In the genomic region with DNA sequence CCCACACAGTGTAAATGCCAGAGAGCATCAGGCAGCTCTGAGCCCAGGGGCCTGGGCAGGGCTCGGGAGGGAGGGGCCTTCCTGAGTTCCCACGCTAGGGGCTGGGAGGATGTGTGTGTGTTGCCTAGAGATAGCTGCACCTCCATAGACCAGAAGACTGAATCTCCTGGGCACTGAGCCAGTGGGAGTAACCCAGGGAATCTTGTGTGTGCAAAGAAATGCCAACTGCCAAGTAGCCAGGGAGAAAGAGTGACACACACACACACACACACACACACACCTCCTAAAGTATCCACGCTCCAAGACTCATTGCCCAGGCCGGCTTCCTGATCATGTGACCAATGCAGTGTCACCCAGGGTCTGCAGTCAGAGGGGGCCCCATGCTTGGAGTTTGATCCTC, we compare ENCODE assay signal across 14 cellular contexts.
DNase-seq lines count a peak whose midpoint lies in the region; TF ChIP-seq lines count a peak whose summit lies in the region.
"Had no signal": no experiment of that assay in that cellular context is flagged by ENCODE, and none has a peak within 500 bp of the region (broad histone marks: within the 10 kb centered on the region; RNA-seq: fewer than 3 reads in every experiment).

No MANE protein-coding gene starts in this region.

- no peaks in the 10 kb centered on the region for H3K9me3 ChIP-seq in sigmoid colon
- H3K9me3 ChIP-seq: ovary had no signal

- no peak overlapping the region for H3K27ac ChIP-seq in sigmoid colon
- H3K27ac ChIP-seq: ovary had no signal

- TF ChIP-seq EP300 in sigmoid colon (IDR thresholded peaks at IDR 0.05) = no peak

- H3K4me3 ChIP-seq in sigmoid colon = no peak overlapping the region
- H3K4me3 ChIP-seq: ovary had no signal

- H3K4me1 Mint-ChIP-seq in chondrocyte (ENCODE audit: low read depth) = peaks cover 8% of the 10 kb centered on the region
- H3K4me1 Mint-ChIP-seq: stimulated activated naive CD8-positive, alpha-beta T cell treated with anti-CD3 and anti-CD28 coated beads, Interleukin-15, amount 100 ng/mL, for 72 hours had no signal

- H3K4me3 Mint-ChIP-seq in chondrocyte (ENCODE audit: unreplicated experiment) = no peak overlapping the region
- H3K4me3 Mint-ChIP-seq: stimulated activated naive CD8-positive, alpha-beta T cell treated with anti-CD3 and anti-CD28 coated beads, Interleukin-15, amount 100 ng/mL, for 72 hours had no signal

- no peak overlapping the region for H3K27ac Mint-ChIP-seq in chondrocyte (ENCODE audit: unreplicated experiment)

- no peaks in the 10 kb centered on the region for H3K36me3 Mint-ChIP-seq in chondrocyte (ENCODE audit: low read depth)

- intact Hi-C loops in sigmoid colon (cut with DNase I) = no loop called here

- DNase-seq in NCI-H2196 (lab: John Stamatoyannopoulos, UW; ENCODE audit: unreplicated experiment) = peak; percentile 47
- DNase-seq in NCI-H2196 treated with DMSO at 0.1 percent for 48 hours (lab: John Stamatoyannopoulos, UW; ENCODE audit: unreplicated experiment) = no peak
- DNase-seq in NCI-H2227 treated with DMSO at 0.1 percent for 48 hours (lab: John Stamatoyannopoulos, UW) = peak; percentile 83
- peak; percentile 54 for DNase-seq in chondrocyte (ENCODE audit: low spot score)
- peak; percentile 19 for DNase-seq in renal cortical epithelial cell (ENCODE audit: low read depth)
- DNase-seq in sigmoid colon = no peak
- DNase-seq in NCI-H1436 treated with DMSO at 0.1 percent for 48 hours (lab: John Stamatoyannopoulos, UW) = no peak
- DNase-seq in NCI-H774 (lab: John Stamatoyannopoulos, UW) = no peak
- DNase-seq: activated effector memory CD4-positive, alpha-beta T cell treated with Interleukin-2 at 50 U/mL for 16 hours; cortex of kidney; left ventricle myocardium superior; NCI-H1092 treated with DMSO at 0.1 percent for 48 hours; ovary; stimulated activated naive CD8-positive, alpha-beta T cell treated with anti-CD3 and anti-CD28 coated beads, Interleukin-15, amount 100 ng/mL, for 72 hours had no signal

- no peaks in the 10 kb centered on the region for H3K9me3 Mint-ChIP-seq in chondrocyte (ENCODE audit: low read depth)
- H3K9me3 Mint-ChIP-seq: stimulated activated naive CD8-positive, alpha-beta T cell treated with anti-CD3 and anti-CD28 coated beads, Interleukin-15, amount 100 ng/mL, for 72 hours had no signal

- WGBS in sigmoid colon, 2 donors = 9 to 28% methylated on average over 4 of the region's 4 CpGs

- peaks cover 0 to 1% (median 0%) of the 10 kb centered on the region in 4 donors for H3K4me1 ChIP-seq in sigmoid colon

- H3K27me3 Mint-ChIP-seq in chondrocyte (ENCODE audit: low read depth) = peaks cover 21% of the 10 kb centered on the region

- no peaks in the 10 kb centered on the region for H3K36me3 ChIP-seq in sigmoid colon
- H3K36me3 ChIP-seq: ovary had no signal

- TF ChIP-seq POLR2A in sigmoid colon (IDR thresholded peaks at IDR 0.05) = no peak

- H3K27me3 ChIP-seq in sigmoid colon = peaks cover 0 to 12% (median 3%) of the 10 kb centered on the region in 3 donors
- H3K27me3 ChIP-seq: ovary had no signal

- no peak for TF ChIP-seq CTCF in chondrocyte (IDR thresholded peaks at IDR 0.05)
- no peak for TF ChIP-seq CTCF in sigmoid colon (IDR thresholded peaks at IDR 0.05)

Comparison
In these comparisons a context has a peak if more than half of its experiments do, and no peak if none do; other contexts are left out.
1. DNase-seq: peak in NCI-H2196 (single experiment), NCI-H2227 treated with DMSO at 0.1 percent for 48 hours (single experiment), chondrocyte (single experiment) and renal cortical epithelial cell (single experiment); none in NCI-H2196 treated with DMSO at 0.1 percent for 48 hours (single experiment), sigmoid colon (single experiment), NCI-H1436 treated with DMSO at 0.1 percent for 48 hours (single experiment) and NCI-H774 (single experiment).